8 cellular contexts compared by ENCODE assay signal in the genomic region with DNA sequence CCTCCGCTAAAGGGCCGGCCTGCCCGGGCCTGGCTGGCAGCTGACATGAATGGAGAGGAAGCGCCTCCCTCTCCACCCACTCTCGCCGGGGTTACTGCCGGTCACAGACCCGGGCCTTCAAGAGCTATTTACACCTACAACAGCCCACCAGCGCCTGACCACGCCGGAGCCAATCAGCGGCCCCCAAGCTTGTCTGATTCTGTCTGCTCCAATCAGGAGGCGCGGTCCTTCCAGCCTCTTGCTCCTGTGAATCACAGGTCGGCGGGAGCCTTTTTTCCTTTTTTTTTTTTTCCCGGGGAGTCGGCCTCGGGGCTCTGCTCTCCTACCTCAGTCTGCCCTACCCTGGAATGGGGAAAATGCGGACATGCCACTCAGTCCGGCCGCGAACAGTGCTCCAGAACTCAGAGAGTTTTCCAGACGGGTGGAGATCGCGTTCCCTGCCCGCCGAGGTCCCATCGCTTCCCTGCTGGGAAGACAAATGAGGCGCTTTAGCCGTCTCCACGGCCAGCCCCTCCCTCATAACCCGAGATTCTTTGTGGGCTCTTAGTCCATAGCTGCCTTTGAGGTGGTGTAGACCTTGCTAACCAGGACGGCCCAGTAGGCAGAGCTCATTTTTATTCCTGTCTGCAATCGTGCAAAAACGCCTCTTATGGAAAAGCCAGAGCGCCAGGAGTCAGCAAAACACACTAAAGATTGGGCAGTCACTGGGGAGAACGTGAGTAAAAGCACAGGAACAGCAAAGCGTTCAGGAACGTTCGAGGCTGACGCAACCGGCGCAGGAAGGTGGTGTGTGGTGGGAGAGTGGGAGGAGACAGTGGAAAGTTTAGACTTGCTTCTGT. TPM values are rescaled to one million over a fixed set of nuclear protein-coding genes. Genes with fewer than 3 reads are reported as not detected.
DNase-seq lines count a peak whose midpoint lies in the region; ATAC-seq and TF ChIP-seq lines count a peak whose summit lies in the region.

No MANE protein-coding gene starts in this region.

- peak; percentile 95 for ATAC-seq in HG02571 (IDR thresholded peaks at IDR 0.05; ENCODE audit: unreplicated experiment)

- peak overlapping the region; percentile 98 for H3K27ac ChIP-seq in temporal lobe (ENCODE audit: low read depth, low read length)

- no peak for TF ChIP-seq CTCF in NB4 (IDR thresholded peaks at IDR 0.05; ENCODE audit: low read depth, low read length)

- TF ChIP-seq POLR2A in NB4 (IDR thresholded peaks at IDR 0.05; ENCODE audit: extremely low read depth, insufficient read length), result peak; percentile 26

- DNase-seq in NB4 (ENCODE audit: low read depth), result peak; percentile 99
- DNase-seq in SK-MEL-5 (ENCODE audit: low read depth, low spot score), result peak; percentile 99
- peak; percentile 84 for DNase-seq in activated naive CD4-positive, alpha-beta T cell treated with anti-CD3 and anti-CD28 coated beads, Interleukin-2, amount 50 U/mL, for 16 hours
- peak; percentile 100 for DNase-seq in glomerular visceral epithelial cell (ENCODE audit: extremely low spot score)
- peak; percentile 95 for DNase-seq in occipital lobe (lab: John Stamatoyannopoulos, UW)

- H3K4me3 ChIP-seq in GM08714 (ENCODE audit: low read length), result peak overlapping the region; percentile 66
- peak overlapping the region; percentile 82 for H3K4me3 ChIP-seq in NB4 (ENCODE audit: low read depth, low read length)

- in situ Hi-C loops in SK-MEL-5 (cut with HindIII; ENCODE audit: low pct_unique_long_range_greater_than_20kb, low sequenced_read_pairs), result no loop called here

RNA-seq across cellular contexts. Expression of a gene that starts 26.5 kb away (rescaled TPM):
- total RNA-seq in SK-MEL-5 (2014; rRNA removed; shearing (Covaris generic)), result 867 and 870 TPM in 2 replicates
- polyA plus RNA-seq in SK-MEL-5 (2015; cell fraction: cytosol; rRNA removed), result 512 and 677 TPM in 2 replicates
- 140 and 171 TPM in 2 replicates for polyA plus RNA-seq in SK-MEL-5 (2015; cell fraction: nucleus; rRNA removed)
- total RNA-seq in occipital lobe (123 TPM), temporal lobe (174 TPM)

RNA-seq across cellular contexts. Expression of a gene that starts 43.5 kb away (rescaled TPM):
- total RNA-seq in SK-MEL-5 (2014; rRNA removed; shearing (Covaris generic)), result not detected in 2 replicates
- not detected in 2 replicates for polyA plus RNA-seq in SK-MEL-5 (2015; cell fraction: cytosol; rRNA removed)
- polyA plus RNA-seq in SK-MEL-5 (2015; cell fraction: nucleus; rRNA removed), result 0.12 TPM in 1 of 2 replicates, not detected in the other
- total RNA-seq in occipital lobe, result 0.62 TPM
- 0.25 TPM for total RNA-seq in temporal lobe

Comparison
In these comparisons a context has a peak if more than half of its experiments do, and no peak if none do; other contexts are left out.
1. Peak in every context shown above with its lines: DNase-seq, ATAC-seq, H3K4me3 ChIP-seq and H3K27ac ChIP-seq.